Comparison of ENCODE assay signal across 1 cellular context in the genomic region with DNA sequence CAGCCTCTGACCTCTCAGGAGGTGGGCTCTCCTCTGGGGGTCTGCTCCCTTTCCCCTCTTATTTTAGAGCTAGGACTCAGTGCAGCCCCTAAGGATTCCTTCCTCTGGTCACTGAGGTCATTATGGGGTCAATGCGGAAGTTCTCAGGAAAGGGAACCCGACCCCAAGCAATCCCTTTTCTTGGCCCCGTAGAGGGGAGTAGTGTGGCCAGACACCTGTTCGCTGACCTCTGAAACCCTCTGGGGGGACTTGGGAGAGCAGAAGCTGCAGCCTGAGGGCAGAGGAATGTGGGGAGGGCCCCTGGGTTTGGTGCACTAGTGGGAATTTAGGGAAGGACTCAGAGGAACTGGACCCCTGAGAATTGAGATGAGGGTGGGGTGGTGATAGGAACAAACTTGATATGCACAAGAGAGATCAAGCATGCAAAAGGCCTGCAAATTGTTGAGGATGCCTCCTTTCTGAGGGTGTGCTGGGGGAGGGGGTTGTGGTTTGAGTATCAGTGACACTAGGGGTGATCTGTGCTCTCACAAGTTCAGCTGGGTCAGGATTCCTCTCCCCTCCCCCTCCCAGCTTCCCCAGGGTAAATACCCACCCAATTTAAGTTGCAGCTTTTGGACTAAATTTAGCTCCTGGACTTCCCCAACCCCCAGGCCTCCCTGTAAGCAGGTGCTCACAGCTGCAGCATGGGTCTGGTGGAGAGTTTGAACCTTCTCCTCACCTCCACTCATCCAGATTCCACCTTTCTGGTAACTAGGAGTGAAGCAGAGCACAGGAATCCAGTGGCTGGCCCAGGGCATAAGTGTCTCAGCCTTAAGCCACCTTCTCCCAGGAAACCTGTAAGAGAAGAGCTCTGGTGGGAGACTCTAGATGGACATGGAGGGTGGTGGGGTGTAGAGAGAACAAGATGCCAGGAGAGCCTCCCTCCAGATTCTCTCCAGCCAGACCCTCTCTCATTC.
TF ChIP-seq lines count a peak whose summit lies in the region.

No MANE protein-coding gene starts in this region.

TF ChIP-seq in HepG2, 621 proteins besides CTCF, POLR2A, EP300 and RAD21 (continues in another document):
- 0 out of 2 replicates have a peak, but pooled peaks have one; percentile 0 for TF ChIP-seq SAP130 (CRISPR knock-in tag; IDR thresholded peaks at IDR 0.05; ENCODE audit: low read depth)
- no peak for TF ChIP-seq U2AF2 (IDR thresholded peaks at IDR 0.05; ENCODE audit: low read depth, low read length)
- TF ChIP-seq TCF7 (IDR thresholded peaks at IDR 0.05; ENCODE audit: low read depth): no peak
- TF ChIP-seq KDM5A (IDR thresholded peaks at IDR 0.05; ENCODE audit: borderline replicate concordance, low read length): no peak
- TF ChIP-seq ZNF839 (CRISPR knock-in tag; IDR thresholded peaks at IDR 0.05; ENCODE audit: borderline replicate concordance): 0 out of 2 replicates have a peak, but pooled peaks have one; percentile 6
- no peak for TF ChIP-seq ZNF468 (CRISPR knock-in tag; IDR thresholded peaks at IDR 0.05)
- no peak for TF ChIP-seq IKZF4 (CRISPR knock-in tag; IDR thresholded peaks at IDR 0.05; ENCODE audit: borderline replicate concordance, low read depth, not compliant biosample characterization)
- peak; percentile 31; the same call in 1 of the 2 replicates for TF ChIP-seq ZNF614 (CRISPR knock-in tag; IDR thresholded peaks at IDR 0.05; ENCODE audit: borderline replicate concordance)
- TF ChIP-seq ONECUT2 (CRISPR knock-in tag; IDR thresholded peaks at IDR 0.05): 0 out of 2 replicates have a peak, but pooled peaks have one; percentile 19
- TF ChIP-seq ZBTB7B (CRISPR knock-in tag; IDR thresholded peaks at IDR 0.05): 0 out of 2 replicates have a peak, but pooled peaks have one; percentile 3
- TF ChIP-seq, protein P1, sequence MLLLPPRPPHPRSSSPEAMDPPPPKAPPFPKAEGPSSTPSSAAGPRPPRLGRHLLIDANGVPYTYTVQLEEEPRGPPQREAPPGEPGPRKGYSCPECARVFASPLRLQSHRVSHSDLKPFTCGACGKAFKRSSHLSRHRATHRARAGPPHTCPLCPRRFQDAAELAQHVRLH (CRISPR knock-in tag; IDR thresholded peaks at IDR 0.05; ENCODE audit: borderline replicate concordance, low read depth): 0 out of 2 replicates have a peak, but pooled peaks have one; percentile 33
- TF ChIP-seq ZNF362 (CRISPR knock-in tag; IDR thresholded peaks at IDR 0.05; ENCODE audit: borderline replicate concordance): no peak
- no peak for TF ChIP-seq ZKSCAN1 (IDR thresholded peaks at IDR 0.05; ENCODE audit: low read length)
- TF ChIP-seq ZNF720 (CRISPR knock-in tag; IDR thresholded peaks at IDR 0.05): no peak
- TF ChIP-seq ZNF607 (CRISPR knock-in tag; IDR thresholded peaks at IDR 0.05; ENCODE audit: borderline replicate concordance): 0 out of 2 replicates have a peak, but pooled peaks have one; percentile 4
- no peak for TF ChIP-seq ZNF570 (CRISPR knock-in tag; IDR thresholded peaks at IDR 0.05; ENCODE audit: borderline replicate concordance)
- no peak for TF ChIP-seq KAT8 (CRISPR knock-in tag; IDR thresholded peaks at IDR 0.05)
- TF ChIP-seq POLR2G (IDR thresholded peaks at IDR 0.05; ENCODE audit: low read depth, low read length): peak; percentile 16
- TF ChIP-seq TOE1 (CRISPR knock-in tag; IDR thresholded peaks at IDR 0.05): 0 out of 2 replicates have a peak, but pooled peaks have one; percentile 3
- TF ChIP-seq AKAP8 (CRISPR knock-in tag; IDR thresholded peaks at IDR 0.05): no peak
- TF ChIP-seq ZNF704 (CRISPR knock-in tag; IDR thresholded peaks at IDR 0.05; ENCODE audit: borderline replicate concordance): no peak
- no peak for TF ChIP-seq GABPA (IDR thresholded peaks at IDR 0.05; ENCODE audit: low read depth, low read length)
- peak; percentile 66; the same call in 1 of the 2 replicates for TF ChIP-seq GABPA (CRISPR knock-in tag; IDR thresholded peaks at IDR 0.05; ENCODE audit: low read depth)
- TF ChIP-seq, protein P2, sequence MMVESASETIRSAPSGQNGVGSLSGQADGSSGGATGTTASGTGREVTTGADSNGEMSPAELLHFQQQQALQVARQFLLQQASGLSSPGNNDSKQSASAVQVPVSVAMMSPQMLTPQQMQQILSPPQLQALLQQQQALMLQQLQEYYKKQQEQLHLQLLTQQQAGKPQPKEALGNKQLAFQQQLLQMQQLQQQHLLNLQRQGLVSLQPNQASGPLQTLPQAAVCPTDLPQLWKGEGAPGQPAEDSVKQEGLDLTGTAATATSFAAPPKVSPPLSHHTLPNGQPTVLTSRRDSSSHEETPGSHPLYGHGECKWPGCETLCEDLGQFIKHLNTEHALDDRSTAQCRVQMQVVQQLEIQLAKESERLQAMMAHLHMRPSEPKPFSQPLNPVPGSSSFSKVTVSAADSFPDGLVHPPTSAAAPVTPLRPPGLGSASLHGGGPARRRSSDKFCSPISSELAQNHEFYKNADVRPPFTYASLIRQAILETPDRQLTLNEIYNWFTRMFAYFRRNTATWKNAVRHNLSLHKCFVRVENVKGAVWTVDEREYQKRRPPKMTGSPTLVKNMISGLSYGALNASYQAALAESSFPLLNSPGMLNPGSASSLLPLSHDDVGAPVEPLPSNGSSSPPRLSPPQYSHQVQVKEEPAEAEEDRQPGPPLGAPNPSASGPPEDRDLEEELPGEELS (CRISPR knock-in tag; IDR thresholded peaks at IDR 0.05): 0 out of 2 replicates have a peak, but pooled peaks have one; percentile 18
- peak; percentile 82; the same call in 1 of the 2 replicates for TF ChIP-seq MEF2D (CRISPR knock-in tag; IDR thresholded peaks at IDR 0.05)
- TF ChIP-seq ZNF337 (CRISPR knock-in tag; IDR thresholded peaks at IDR 0.05; ENCODE audit: borderline replicate concordance, low read depth): 0 out of 2 replicates have a peak, but pooled peaks have one; percentile 61
- no peak for TF ChIP-seq ZNF768 (CRISPR knock-in tag; IDR thresholded peaks at IDR 0.05)
- TF ChIP-seq PHF20 (CRISPR knock-in tag; IDR thresholded peaks at IDR 0.05): no peak; the same call in 1 of the 2 replicates
- TF ChIP-seq AKNA (CRISPR knock-in tag; IDR thresholded peaks at IDR 0.05; ENCODE audit: borderline replicate concordance): no peak
- TF ChIP-seq SMAD3 (CRISPR knock-in tag; IDR thresholded peaks at IDR 0.05): 0 out of 2 replicates have a peak, but pooled peaks have one; percentile 0
- no peak for TF ChIP-seq HOMEZ (CRISPR knock-in tag; IDR thresholded peaks at IDR 0.05; ENCODE audit: low read depth)
- no peak for TF ChIP-seq TARDBP (CRISPR knock-in tag; IDR thresholded peaks at IDR 0.05)
- TF ChIP-seq ZFP36L2 (CRISPR knock-in tag; IDR thresholded peaks at IDR 0.05): no peak
- TF ChIP-seq RNF2 (conservative IDR thresholded peaks at IDR 0.05; ENCODE audit: low read depth): no peak
- no peak for TF ChIP-seq LBX2 (CRISPR knock-in tag; IDR thresholded peaks at IDR 0.05; ENCODE audit: borderline replicate concordance)
- TF ChIP-seq, protein P3, sequence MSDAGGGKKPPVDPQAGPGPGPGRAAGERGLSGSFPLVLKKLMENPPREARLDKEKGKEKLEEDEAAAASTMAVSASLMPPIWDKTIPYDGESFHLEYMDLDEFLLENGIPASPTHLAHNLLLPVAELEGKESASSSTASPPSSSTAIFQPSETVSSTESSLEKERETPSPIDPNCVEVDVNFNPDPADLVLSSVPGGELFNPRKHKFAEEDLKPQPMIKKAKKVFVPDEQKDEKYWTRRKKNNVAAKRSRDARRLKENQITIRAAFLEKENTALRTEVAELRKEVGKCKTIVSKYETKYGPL (CRISPR knock-in tag; IDR thresholded peaks at IDR 0.05): no peak
- no peak for TF ChIP-seq ZNF225 (CRISPR knock-in tag; IDR thresholded peaks at IDR 0.05)
- no peak for TF ChIP-seq HNRNPL (IDR thresholded peaks at IDR 0.05; ENCODE audit: low read depth, low read length)
- no peak for TF ChIP-seq BRF2 (CRISPR knock-in tag; IDR thresholded peaks at IDR 0.05)
- no peak for TF ChIP-seq ZNF33A (CRISPR knock-in tag; IDR thresholded peaks at IDR 0.05; ENCODE audit: borderline replicate concordance)
- no peak for TF ChIP-seq KLF13 (CRISPR knock-in tag; IDR thresholded peaks at IDR 0.05)
- TF ChIP-seq TRIM22 (IDR thresholded peaks at IDR 0.05): no peak
